In the genomic region with DNA sequence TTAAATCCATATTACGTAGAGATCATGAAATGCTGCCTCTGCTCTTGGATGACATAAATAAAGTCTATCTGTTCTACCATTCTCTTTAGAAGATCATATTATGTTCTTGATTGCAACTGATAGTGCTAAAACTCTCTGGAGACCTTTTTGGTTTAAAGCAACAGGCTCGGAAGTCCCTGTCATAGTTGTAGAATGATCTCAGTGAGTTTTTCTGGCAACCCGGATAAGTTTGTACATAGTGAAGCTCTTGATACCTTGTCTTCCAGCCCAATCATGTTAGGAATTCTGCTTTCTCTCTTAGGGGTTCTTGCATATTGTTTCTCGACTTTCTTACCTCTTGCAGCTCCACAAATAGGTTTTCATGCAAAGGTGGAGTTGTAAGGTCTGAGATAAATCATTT, we compare ENCODE assay signal across 14 cellular contexts.
DNase-seq lines count a peak whose midpoint lies in the region; ATAC-seq and TF ChIP-seq lines count a peak whose summit lies in the region.
"Had no signal": no experiment of that assay in that cellular context is flagged by ENCODE, and none has a peak within 500 bp of the region (broad histone marks: within the 10 kb centered on the region; RNA-seq: fewer than 3 reads in every experiment).

No MANE protein-coding gene starts in this region.

- no peak overlapping the region for H2BK5ac ChIP-seq in trophoblast cell (ENCODE audit: low read depth, low read length, poor library complexity)

- H4K8ac ChIP-seq in trophoblast cell (ENCODE audit: low read depth, low read length) = no peak overlapping the region

- no peak overlapping the region for H4K12ac ChIP-seq in trophoblast cell (ENCODE audit: low read depth, low read length)

- no peak overlapping the region for H3K4me2 ChIP-seq in trophoblast cell (ENCODE audit: low read length)
- H3K4me2 ChIP-seq: BLaER1 treated with 17β-estradiol and CSF1 and Interleukin-3, amounts not matched to agents 10 nM and 100 nM had no signal

- H2BK12ac ChIP-seq in trophoblast cell (ENCODE audit: low read length) = no peak overlapping the region

- H3K9me3 ChIP-seq in left ventricle myocardium inferior (replicated peaks) (peaks cover 20% of the 10 kb centered on the region), trophoblast cell (ENCODE audit: insufficient read depth, low read depth, low read length) (no peaks in the 10 kb centered on the region), subcutaneous abdominal adipose tissue (ENCODE audit: control insufficient read depth in 5 of 5, low read length in 5 of 5) (peaks cover 2 to 8% (median 4%) of the 10 kb centered on the region in 5 donors)

- no peak overlapping the region for H3K23ac ChIP-seq in trophoblast cell (ENCODE audit: low read length)

- TF ChIP-seq CTCF in left ventricle myocardium inferior (IDR thresholded peaks at IDR 0.05; ENCODE audit: borderline replicate concordance) = no peak

- H2AK5ac ChIP-seq in trophoblast cell (ENCODE audit: low read length) = no peak overlapping the region

- H2BK120ac ChIP-seq in trophoblast cell (ENCODE audit: insufficient read depth, low read length, poor library complexity) = no peak overlapping the region

- ATAC-seq in Right ventricle myocardium superior (ENCODE audit: poor library complexity) = peak; percentile 76
- ATAC-seq in GM21515 (IDR thresholded peaks at IDR 0.05; ENCODE audit: unreplicated experiment) = no peak
- ATAC-seq: HCT116 had no signal

- no peaks in the 10 kb centered on the region for H3K79me2 ChIP-seq in trophoblast cell (ENCODE audit: control insufficient read depth, insufficient read depth, low read length, poor library complexity)

- H3K4me1 ChIP-seq in left ventricle myocardium inferior = peaks cover 37% of the 10 kb centered on the region
- no peaks in the 10 kb centered on the region for H3K4me1 ChIP-seq in trophoblast cell (ENCODE audit: control insufficient read depth in 1 of 2, insufficient read depth in 2 of 2, low read length in 2 of 2)
- H3K4me1 ChIP-seq in subcutaneous abdominal adipose tissue (ENCODE audit: control insufficient read depth in 5 of 5, insufficient read depth in 5 of 5, low read length in 5 of 5) = peaks cover 0 to 11% (median 0%) of the 10 kb centered on the region in 5 donors
- H3K4me1 ChIP-seq: BLaER1 treated with 17β-estradiol and CSF1 and Interleukin-3, amounts not matched to agents 10 nM and 100 nM had no signal

- H4K91ac ChIP-seq in trophoblast cell (ENCODE audit: low read depth, low read length) = no peak overlapping the region

- H3K27ac ChIP-seq in left ventricle myocardium inferior (replicated peaks) = peak overlapping the region; percentile 72
- H3K27ac ChIP-seq in trophoblast cell (ENCODE audit: low read depth, low read length) = no peak overlapping the region
- peak overlapping the region; percentile 28 for H3K27ac ChIP-seq in subcutaneous abdominal adipose tissue (ENCODE audit: low read depth, low read length)
- H3K27ac ChIP-seq: BLaER1 treated with 17β-estradiol and CSF1 and Interleukin-3, amounts not matched to agents 10 nM and 100 nM; GM23248 had no signal

- H3K36me3 ChIP-seq in left ventricle myocardium inferior (peaks cover 23% of the 10 kb centered on the region), trophoblast cell (ENCODE audit: control insufficient read depth in 1 of 2, insufficient read depth in 2 of 2, low read length in 2 of 2) (no peaks in the 10 kb centered on the region), subcutaneous abdominal adipose tissue (ENCODE audit: control insufficient read depth in 5 of 5, insufficient read depth in 5 of 5, low read length in 5 of 5) (peaks cover 0 to 23% (median 3%) of the 10 kb centered on the region in 5 donors)

- H2AFZ ChIP-seq in trophoblast cell (ENCODE audit: insufficient read depth, low read length, poor library complexity) = no peak overlapping the region
- H2AFZ ChIP-seq: GM23248 had no signal

- DNase-seq in Right ventricle myocardium superior = no peak
- DNase-seq in left ventricle myocardium inferior = no peak
- DNase-seq in trophoblast cell = peak; percentile 25 to 82
- DNase-seq in NAMALWA (ENCODE audit: low spot score) = no peak
- no peak for DNase-seq in activated CD4-positive, alpha-beta T cell treated with anti-CD3 and anti-CD28 coated beads, Interleukin-2, amount 50 U/mL, for 1 hour
- DNase-seq: ACHN; CD4-positive, CD25-positive, alpha-beta regulatory T cell; DMS53; GF-D8; GM23248 had no signal

- H3K4ac ChIP-seq in trophoblast cell (ENCODE audit: low read depth, low read length) = no peak overlapping the region

- H3K9ac ChIP-seq in trophoblast cell (ENCODE audit: low read length) (no peak overlapping the region), subcutaneous abdominal adipose tissue (ENCODE audit: low read length in 5 of 5) (no peak overlapping the region)
- H3K9ac ChIP-seq: BLaER1 treated with 17β-estradiol and CSF1 and Interleukin-3, amounts not matched to agents 10 nM and 100 nM; GM23248 had no signal

- no CpG with 5 or more reads among the region's 4 CpGs for WGBS in trophoblast cell (ENCODE audit: extremely low coverage, insufficient coverage, insufficient read length)

- H3K79me1 ChIP-seq in trophoblast cell (ENCODE audit: low read length) = no peaks in the 10 kb centered on the region

- H3K27me3 ChIP-seq in left ventricle myocardium inferior (ENCODE audit: low read depth) (no peaks in the 10 kb centered on the region), trophoblast cell (ENCODE audit: insufficient read depth, low read length) (no peaks in the 10 kb centered on the region), subcutaneous abdominal adipose tissue (ENCODE audit: control insufficient read depth in 5 of 5, insufficient read depth in 4 of 5, low read length in 5 of 5) (no peaks in the 10 kb centered on the region)
- H3K27me3 ChIP-seq: BLaER1 treated with 17β-estradiol and CSF1 and Interleukin-3, amounts not matched to agents 10 nM and 100 nM had no signal

- H3K14ac ChIP-seq in trophoblast cell (ENCODE audit: low read length) = no peak overlapping the region

- H3K18ac ChIP-seq in trophoblast cell (ENCODE audit: low read length) = no peak overlapping the region

- H3K4me3 ChIP-seq in left ventricle myocardium inferior = peak overlapping the region; percentile 18
- H3K4me3 ChIP-seq in trophoblast cell (ENCODE audit: low read depth, low read length) = no peak overlapping the region
- H3K4me3 ChIP-seq in subcutaneous abdominal adipose tissue (ENCODE audit: low read depth in 1 of 5, low read length in 5 of 5) = no peak overlapping the region
- H3K4me3 ChIP-seq: BLaER1 treated with 17β-estradiol and CSF1 and Interleukin-3, amounts not matched to agents 10 nM and 100 nM; GM23248 had no signal

- intact Hi-C loops in Right ventricle myocardium superior (cut with DNase I) = loop anchor here (5.0 kb wide), 1 partner anchor 163 kb away; the partner anchor contains the start of gene LTBP1
- intact Hi-C loops in left ventricle myocardium inferior (cut with micrococcal nuclease) = no loop called here

Comparison
In these comparisons a context has a peak if more than half of its experiments do, and no peak if none do; other contexts are left out.
1. DNase-seq: peak in trophoblast cell (2 of 2); none in Right ventricle myocardium superior (single experiment), left ventricle myocardium inferior (single experiment), NAMALWA (single experiment) and activated CD4-positive, alpha-beta T cell treated with anti-CD3 and anti-CD28 coated beads, Interleukin-2, amount 50 U/mL, for 1 hour (single experiment).